Comparison of ENCODE assay signal across 17 cellular contexts in genomic region chr9:125203259-125203658, GRCh38. TPM values are rescaled to one million over a fixed set of nuclear protein-coding genes. Genes with fewer than 3 reads are reported as not detected.
DNase-seq lines count a peak whose midpoint lies in the region; ATAC-seq and TF ChIP-seq lines count a peak whose summit lies in the region.
"Had no signal": no experiment of that assay in that cellular context is flagged by ENCODE, and none has a peak within 500 bp of the region (broad histone marks: within the 10 kb centered on the region; RNA-seq: fewer than 3 reads in every experiment).

No MANE protein-coding gene starts in this region.

- no peak for DNase-seq in CD4-positive, CD25-positive, alpha-beta regulatory T cell
- DNase-seq in GM23248 (peak; percentile 35), OCI-LY7 (ENCODE audit: low spot score) (no peak), glutamatergic neuron (no peak), NCI-H146 (lab: John Stamatoyannopoulos, UW) (no peak), substantia nigra (lab: John Stamatoyannopoulos, UW) (no peak), GM10266 (ENCODE audit: extremely low spot score) (no peak)
- DNase-seq: activated CD4-positive, alpha-beta T cell treated with anti-CD3 and anti-CD28 coated beads, Interleukin-2, amount 10 ng/mL, durations not matched to agents 7 days and 5 days; activated T-cell treated with anti-CD3 and anti-CD28 coated beads, Interleukin-2, amount 50 U/mL, for 72 hours; adrenal gland; NCI-H1417 treated with DMSO at 0.1 percent for 48 hours; NCI-H526 treated with DMSO at 0.1 percent for 48 hours; stimulated activated CD4-positive, alpha-beta T cell treated with anti-CD3 and anti-CD28 coated beads, Interleukin-15, amount 100 ng/mL, for 24 hours; T1000 had no signal

- WGBS in GM23248 (ENCODE audit: low coverage in 1 of 2, low lambda C conversion rate in 2 of 2, missing lambda C conversion rate in 2 of 2), 2 experiments: 43 to 50% methylated on average over 1 of the region's 1 CpG

- H3K36me3 ChIP-seq in CD4-positive, CD25-positive, alpha-beta regulatory T cell (ENCODE audit: control insufficient read depth, insufficient read depth, low read length): peaks cover 19% of the 10 kb centered on the region
- H3K36me3 ChIP-seq in GM23248 (ENCODE audit: low read depth) (peaks cover 16% of the 10 kb centered on the region; the same call in 1 of the 2 replicates), OCI-LY7 (ENCODE audit: insufficient read depth, low read length) (peaks cover 44% of the 10 kb centered on the region)

- POLR2A ChIA-PET in OCI-LY7 (lab: Charles Lee): interaction anchor here (0.5 to 1.0 kb wide), 3 partner anchors 8 to 424 kb away, joined by 3 read pairs; no protein-coding TSS in a partner anchor

- H2AFZ ChIP-seq in GM23248 (no peak overlapping the region), OCI-LY7 (ENCODE audit: low read length) (no peak overlapping the region)

- H3K79me2 ChIP-seq in GM23248 (ENCODE audit: insufficient read depth) (peaks cover 16% of the 10 kb centered on the region), OCI-LY7 (ENCODE audit: insufficient read depth, low read depth, low read length) (peaks cover 9% of the 10 kb centered on the region)

- peaks cover 17% of the 10 kb centered on the region for H3K4me1 ChIP-seq in CD4-positive, CD25-positive, alpha-beta regulatory T cell (ENCODE audit: control insufficient read depth, insufficient read depth, low read length, poor library complexity, severe bottlenecking)
- H3K4me1 ChIP-seq in GM23248 (ENCODE audit: insufficient read depth) (no peaks in the 10 kb centered on the region), OCI-LY7 (ENCODE audit: insufficient read depth, low read length, poor library complexity, severe bottlenecking) (peaks cover 14% of the 10 kb centered on the region)

- in situ Hi-C loops in GM23248 (cut with MboI): no loop called here

- CTCF ChIA-PET in OCI-LY7 (lab: Charles Lee; ENCODE audit: unreplicated experiment): no interaction called here

- intact Hi-C loops in OCI-LY7 (cut with micrococcal nuclease; ENCODE audit: unreplicated experiment): no loop called here

- H3K4me1 Mint-ChIP-seq in CD4-positive, CD25-positive, alpha-beta regulatory T cell: peaks cover 6 to 38% (median 23%) of the 10 kb centered on the region in 4 donors
- peaks cover 6% of the 10 kb centered on the region for H3K4me1 Mint-ChIP-seq in glutamatergic neuron (ENCODE audit: low read depth, unreplicated experiment)

- H3K9me2 ChIP-seq in GM23248 (ENCODE audit: insufficient read depth): no peaks in the 10 kb centered on the region
- H3K9me2 ChIP-seq in OCI-LY7 (ENCODE audit: insufficient read depth, low read length): no peaks in the 10 kb centered on the region

- peaks cover 4% of the 10 kb centered on the region for H3K27me3 Mint-ChIP-seq in CD4-positive, CD25-positive, alpha-beta regulatory T cell
- no peaks in the 10 kb centered on the region for H3K27me3 Mint-ChIP-seq in glutamatergic neuron (ENCODE audit: unreplicated experiment)
- H3K27me3 Mint-ChIP-seq: activated CD4-positive, alpha-beta T cell treated with anti-CD3 and anti-CD28 coated beads, Interleukin-2, amount 10 ng/mL, durations not matched to agents 7 days and 5 days; progenitor cell of endocrine pancreas had no signal

- no peaks in the 10 kb centered on the region for H4K20me1 ChIP-seq in GM23248 (ENCODE audit: insufficient read depth)
- no peaks in the 10 kb centered on the region for H4K20me1 ChIP-seq in OCI-LY7 (ENCODE audit: insufficient read depth, low read length)
- H4K20me1 ChIP-seq: BLaER1 had no signal

- H3K9me3 Mint-ChIP-seq in CD4-positive, CD25-positive, alpha-beta regulatory T cell: no peaks in the 10 kb centered on the region
- H3K9me3 Mint-ChIP-seq in glutamatergic neuron (ENCODE audit: unreplicated experiment): no peaks in the 10 kb centered on the region
- H3K9me3 Mint-ChIP-seq: activated CD4-positive, alpha-beta T cell treated with anti-CD3 and anti-CD28 coated beads, Interleukin-2, amount 10 ng/mL, durations not matched to agents 7 days and 5 days; activated T-cell treated with anti-CD3 and anti-CD28 coated beads, Interleukin-2, amount 50 U/mL, for 72 hours had no signal

- TF ChIP-seq CTCF in OCI-LY7 (conservative IDR thresholded peaks at IDR 0.05; ENCODE audit: low read length) (peak; percentile 52; the same call in 1 of the 2 replicates), glutamatergic neuron (IDR thresholded peaks at IDR 0.05; ENCODE audit: partially characterized antibody, unreplicated experiment) (no peak), GM10266 (IDR thresholded peaks at IDR 0.05; ENCODE audit: control insufficient read depth, insufficient read depth, low read depth, missing control alignments) (no peak)

- no TSS peak for BruUV-seq in OCI-LY7 (replicated peaks; lab: Mats Ljungman, UMichigan)

- no peak overlapping the region for H3K4me3 ChIP-seq in CD4-positive, CD25-positive, alpha-beta regulatory T cell (ENCODE audit: low read depth, low read length)
- H3K4me3 ChIP-seq in GM23248 (no peak overlapping the region), OCI-LY7 (ENCODE audit: low read depth, low read length, poor library complexity, severe bottlenecking) (no peak overlapping the region)
- H3K4me3 ChIP-seq: adrenal gland, BLaER1 had no signal

- H3F3A ChIP-seq in GM23248 (ENCODE audit: insufficient read depth): 0 out of 2 replicates have a peak, but pooled peaks cover 4% of the 10 kb centered on the region

- H3K4me3 Mint-ChIP-seq in CD4-positive, CD25-positive, alpha-beta regulatory T cell: peak overlapping the region in 1 of 4 donors; percentile 56
- peak overlapping the region; percentile 43 for H3K4me3 Mint-ChIP-seq in glutamatergic neuron (ENCODE audit: unreplicated experiment)
- H3K4me3 Mint-ChIP-seq: activated CD4-positive, alpha-beta T cell treated with anti-CD3 and anti-CD28 coated beads, Interleukin-2, amount 10 ng/mL, durations not matched to agents 7 days and 5 days; activated T-cell treated with anti-CD3 and anti-CD28 coated beads, Interleukin-2, amount 50 U/mL, for 72 hours had no signal

- peaks cover 34% of the 10 kb centered on the region for H3K36me3 Mint-ChIP-seq in CD4-positive, CD25-positive, alpha-beta regulatory T cell
- H3K36me3 Mint-ChIP-seq in glutamatergic neuron (ENCODE audit: unreplicated experiment): no peaks in the 10 kb centered on the region

- no peaks in the 10 kb centered on the region for H3K27me3 ChIP-seq in CD4-positive, CD25-positive, alpha-beta regulatory T cell (ENCODE audit: control insufficient read depth, insufficient read depth, low read length)
- H3K27me3 ChIP-seq in GM23248 (replicated peaks; ENCODE audit: insufficient read depth): no peaks in the 10 kb centered on the region
- H3K27me3 ChIP-seq: adrenal gland, BLaER1 had no signal

- H3K27ac Mint-ChIP-seq in CD4-positive, CD25-positive, alpha-beta regulatory T cell: peak overlapping the region in 2 of 3 donors; percentile 53 to 55
- H3K27ac Mint-ChIP-seq in glutamatergic neuron (ENCODE audit: unreplicated experiment): peak overlapping the region; percentile 50
- H3K27ac Mint-ChIP-seq: activated CD4-positive, alpha-beta T cell treated with anti-CD3 and anti-CD28 coated beads, Interleukin-2, amount 10 ng/mL, durations not matched to agents 7 days and 5 days; progenitor cell of endocrine pancreas had no signal

- no peak overlapping the region for H3K27ac ChIP-seq in CD4-positive, CD25-positive, alpha-beta regulatory T cell (ENCODE audit: insufficient read depth, low read length, poor library complexity, severe bottlenecking)
- H3K27ac ChIP-seq in GM23248 (no peak overlapping the region), OCI-LY7 (ENCODE audit: low read depth, low read length, poor library complexity, severe bottlenecking) (no peak overlapping the region), substantia nigra (ENCODE audit: low read depth, low read length, poor library complexity, severe bottlenecking) (no peak overlapping the region)
- H3K27ac ChIP-seq: adrenal gland, BLaER1 had no signal

- H3K4me2 ChIP-seq in GM23248 (ENCODE audit: unreplicated experiment) (no peak overlapping the region), OCI-LY7 (ENCODE audit: low read length) (no peak overlapping the region)
- H3K4me2 ChIP-seq: BLaER1 had no signal

- H3K9ac ChIP-seq in GM23248: no peak overlapping the region
- H3K9ac ChIP-seq: BLaER1 had no signal

- ATAC-seq in CD4-positive, CD25-positive, alpha-beta regulatory T cell (ENCODE audit: low read depth in 2 of 2): no peak
- no peak for ATAC-seq in HG03025 (IDR thresholded peaks at IDR 0.05; ENCODE audit: low FRiP score, unreplicated experiment)
- ATAC-seq: activated T-cell treated with anti-CD3 and anti-CD28 coated beads, Interleukin-2, amount 50 U/mL, for 72 hours had no signal

- H3K9me3 ChIP-seq in CD4-positive, CD25-positive, alpha-beta regulatory T cell (ENCODE audit: control insufficient read depth in 2 of 2, low read length in 2 of 2): no peaks in the 10 kb centered on the region
- H3K9me3 ChIP-seq in GM23248 (ENCODE audit: low read depth): no peaks in the 10 kb centered on the region
- no peaks in the 10 kb centered on the region for H3K9me3 ChIP-seq in OCI-LY7 (ENCODE audit: low read length)
- H3K9me3 ChIP-seq: adrenal gland, BLaER1 had no signal

RNA-seq across cellular contexts. Expression of gene RABEPK, which starts 2.9 kb away (rescaled TPM):
- total RNA-seq in CD4-positive, CD25-positive, alpha-beta regulatory T cell: 14.2 TPM
- polyA plus RNA-seq in CD4-positive, CD25-positive, alpha-beta regulatory T cell: 10 to 100 TPM; 37.2 to 39.5 (median 38.8) TPM
- 25.0 and 29.3 TPM in 2 replicates for total RNA-seq in GM23248 (2014; rRNA removed; shearing (Covaris generic))
- 37.7 and 38.9 TPM in 2 replicates for polyA plus RNA-seq in GM23248 (2016; fragmentation: Nextera tagmentation; extraction: Ambion mirVana)
- 16.2 and 27.0 TPM in 2 replicates for total RNA-seq in OCI-LY7 (2014; rRNA removed; shearing (Covaris generic))
- total RNA-seq in OCI-LY7 (2022): 22.9 and 23.9 TPM in 2 replicates
- 11.3 TPM for total RNA-seq in glutamatergic neuron (ENCODE audit: unreplicated experiment)

RNA-seq across cellular contexts. Expression of gene PPP6C, which starts 13.7 kb away (rescaled TPM):
- total RNA-seq in CD4-positive, CD25-positive, alpha-beta regulatory T cell: 44.6 TPM
- 10 to 100 TPM; 60.0 to 81.6 (median 67.0) TPM for polyA plus RNA-seq in CD4-positive, CD25-positive, alpha-beta regulatory T cell
- 23.5 and 27.5 TPM in 2 replicates for total RNA-seq in GM23248 (2014; rRNA removed; shearing (Covaris generic))
- polyA plus RNA-seq in GM23248 (2016; fragmentation: Nextera tagmentation; extraction: Ambion mirVana): 30.1 and 31.8 TPM in 2 replicates
- 18.9 and 21.4 TPM in 2 replicates for total RNA-seq in OCI-LY7 (2014; rRNA removed; shearing (Covaris generic))
- total RNA-seq in OCI-LY7 (2022) (51.9 and 55.1 TPM in 2 replicates), glutamatergic neuron (ENCODE audit: unreplicated experiment) (49.1 TPM)

RNA-seq across cellular contexts. Expression of gene HSPA5, which starts 37.9 kb away (rescaled TPM):
- total RNA-seq in CD4-positive, CD25-positive, alpha-beta regulatory T cell: 167 TPM
- 100 to 1,000 TPM; 132 to 156 (median 147) TPM for polyA plus RNA-seq in CD4-positive, CD25-positive, alpha-beta regulatory T cell
- 70.4 and 76.5 TPM in 2 replicates for total RNA-seq in GM23248 (2014; rRNA removed; shearing (Covaris generic))
- polyA plus RNA-seq in GM23248 (2016; fragmentation: Nextera tagmentation; extraction: Ambion mirVana): 481 and 496 TPM in 2 replicates
- total RNA-seq in OCI-LY7 (2014; rRNA removed; shearing (Covaris generic)): 49.0 and 52.1 TPM in 2 replicates
- total RNA-seq in OCI-LY7 (2022) (115 and 150 TPM in 2 replicates), glutamatergic neuron (ENCODE audit: unreplicated experiment) (126 TPM)

RNA-seq across cellular contexts. Expression of gene GAPVD1, which starts 58.4 kb away (rescaled TPM):
- total RNA-seq in CD4-positive, CD25-positive, alpha-beta regulatory T cell: 65.4 TPM
- 10 to 100 TPM; 34.0 to 40.7 (median 35.4) TPM for polyA plus RNA-seq in CD4-positive, CD25-positive, alpha-beta regulatory T cell
- 33.6 and 36.3 TPM in 2 replicates for total RNA-seq in GM23248 (2014; rRNA removed; shearing (Covaris generic))
- polyA plus RNA-seq in GM23248 (2016; fragmentation: Nextera tagmentation; extraction: Ambion mirVana): 37.0 and 39.5 TPM in 2 replicates
- total RNA-seq in OCI-LY7 (2014; rRNA removed; shearing (Covaris generic)): 29.6 and 36.0 TPM in 2 replicates
- total RNA-seq in OCI-LY7 (2022) (41.1 and 44.5 TPM in 2 replicates), glutamatergic neuron (ENCODE audit: unreplicated experiment) (59.2 TPM)

RNA-seq across cellular contexts. Expression of gene SCAI, which starts 59.9 kb away (rescaled TPM):
- total RNA-seq in CD4-positive, CD25-positive, alpha-beta regulatory T cell: 11.3 TPM
- polyA plus RNA-seq in CD4-positive, CD25-positive, alpha-beta regulatory T cell: 1 to 10 TPM; 1.7 to 4.8 (median 3.7) TPM
- total RNA-seq in GM23248 (2014; rRNA removed; shearing (Covaris generic)): 2.9 and 3.0 TPM in 2 replicates
- 1.7 and 3.0 TPM in 2 replicates for polyA plus RNA-seq in GM23248 (2016; fragmentation: Nextera tagmentation; extraction: Ambion mirVana)
- total RNA-seq in OCI-LY7 (2014; rRNA removed; shearing (Covaris generic)): 23.8 and 25.0 TPM in 2 replicates
- total RNA-seq in OCI-LY7 (2022) (21.5 and 25.4 TPM in 2 replicates), glutamatergic neuron (ENCODE audit: unreplicated experiment) (13.7 TPM)
